ENCODE assay signal across 16 cellular contexts in genomic region chr7:1423266-1423811, GRCh38.
"Had no signal": no experiment of that assay in that cellular context is flagged by ENCODE, and none has a peak within 500 bp of the region (broad histone marks: within the 10 kb centered on the region; RNA-seq: fewer than 3 reads in every experiment).

No MANE protein-coding gene starts in this region.

- H3K9me3 ChIP-seq: heart left ventricle, pancreas had no signal

- H2AFZ ChIP-seq: neural progenitor cell had no signal

- H3K27ac Mint-ChIP-seq: natural killer cell, neural progenitor cell, progenitor cell of endocrine pancreas, type B pancreatic cell had no signal

- H3K36me3 Mint-ChIP-seq: natural killer cell, neural progenitor cell, type B pancreatic cell had no signal

- H3K9me3 Mint-ChIP-seq: natural killer cell, type B pancreatic cell had no signal

- H3K9ac ChIP-seq: neural progenitor cell had no signal

- H3K4me3 Mint-ChIP-seq: natural killer cell, neural progenitor cell, type B pancreatic cell had no signal

- ATAC-seq: foreskin keratinocyte, heart left ventricle, left lobe of liver, natural killer cell, right cardiac atrium had no signal

- H3K36me3 ChIP-seq: heart left ventricle, neural progenitor cell, pancreas had no signal

- H3K27ac ChIP-seq: foreskin keratinocyte, heart left ventricle, neural progenitor cell, pancreas had no signal

- H3K4me1 ChIP-seq: foreskin keratinocyte, pancreas had no signal

- H3K4me2 ChIP-seq: neural progenitor cell had no signal

- DNase-seq: effector memory CD4-positive, alpha-beta T cell; foreskin keratinocyte; hippocampal formation; mammary epithelial cell; natural killer cell; occipital lobe; small intestine; stimulated activated CD4-positive, alpha-beta T cell treated with anti-CD3 and anti-CD28 coated beads, Interleukin-12 subunit alpha, Interleukin-12 subunit beta, amount 100 ng/mL, for 4 hours; stimulated activated naive CD4-positive, alpha-beta T cell had no signal

- H3K27me3 ChIP-seq: neural progenitor cell, pancreas had no signal

- H3K4me3 ChIP-seq: heart left ventricle, neural progenitor cell, pancreas had no signal
